8 cellular contexts compared by ENCODE assay signal in genomic region chr6:13328076-13328874, GRCh38. TPM values are rescaled to one million over a fixed set of nuclear protein-coding genes. Genes with fewer than 3 reads are reported as not detected.
DNase-seq lines count a peak whose midpoint lies in the region; ATAC-seq and TF ChIP-seq lines count a peak whose summit lies in the region.

Gene TBC1D7, minus strand, starts transcription at chr6:13328537. Its CDS starts 1,639 bp downstream, at chr6:13326898.

- intact Hi-C loops in activated B cell treated with CpG ODN at 0.5 μM for 24 hours (cut with micrococcal nuclease): loop anchor here (1.0 to 2.0 kb wide), 8 partner anchors 25 to 690 kb away; partner anchors contain the start of genes NOL7 and SIRT5

- H3K27me3 Mint-ChIP-seq in activated B cell treated with CpG ODN at 0.5 μM for 24 hours: no peaks in the 10 kb centered on the region

- POLR2A ChIA-PET in activated B cell treated with CpG ODN at 0.5 μM for 24 hours (lab: Charles Lee): interaction anchor here (0.6 to 4.0 kb wide), 46 partner anchors 10 to 1790 kb away, joined by 3 to 80 read pairs (median 4); partner anchors contain the start of genes GFOD1, NOL7 and SIRT5

- H3K36me3 Mint-ChIP-seq in activated B cell treated with CpG ODN at 0.5 μM for 24 hours (ENCODE audit: low read depth): peaks cover 31% of the 10 kb centered on the region

- H3K4me3 ChIP-seq in cardiac fibroblast (replicated peaks in 1 of 2; ENCODE audit: low read depth in 2 of 2, low read length in 2 of 2): peak within 1 kb of the TSS; percentile 80 to 93

- H3K4me3 Mint-ChIP-seq in activated B cell treated with CpG ODN at 0.5 μM for 24 hours: peak within 1 kb of the TSS; percentile 95

- DNase-seq in AG08396 (ENCODE audit: low spot score) (peak; percentile 97), NCI-H2227 treated with DMSO at 0.1 percent for 48 hours (lab: John Stamatoyannopoulos, UW) (peak; percentile 94), activated B cell treated with CpG ODN at 0.5 μM for 24 hours (peak; percentile 95), cardiac fibroblast (ENCODE audit: low read depth in 2 of 2) (peak; percentile 94 to 96), inferior parietal cortex (ENCODE audit: extremely low spot score) (peak; percentile 92)
- peak; percentile 89 to 91 for DNase-seq in stimulated activated CD4-positive, alpha-beta T cell treated with anti-CD3 and anti-CD28 coated beads, Interleukin-12 subunit alpha, Interleukin-12 subunit beta, amount 100 ng/mL, for 24 hours (ENCODE audit: low read depth in 2 of 2)

- H3K4me1 Mint-ChIP-seq in activated B cell treated with CpG ODN at 0.5 μM for 24 hours: peaks cover 36% of the 10 kb centered on the region

- CTCF ChIA-PET in activated B cell treated with CpG ODN at 0.5 μM for 24 hours (lab: Charles Lee): interaction anchor here (0.6 to 9.7 kb wide), 14 partner anchors 9 to 691 kb away, joined by 3 to 118 read pairs (median 4); partner anchors contain the start of gene SIRT5

- ATAC-seq in GM18909 (IDR thresholded peaks at IDR 0.05; ENCODE audit: poor library complexity, unreplicated experiment): peak; percentile 91
- peak; percentile 83 for ATAC-seq in HG03159 (IDR thresholded peaks at IDR 0.05; ENCODE audit: unreplicated experiment)
- ATAC-seq in activated B cell treated with CpG ODN at 0.5 μM for 24 hours (ENCODE audit: low read depth): peak; percentile 85

- H3K9me3 Mint-ChIP-seq in activated B cell treated with CpG ODN at 0.5 μM for 24 hours: no peaks in the 10 kb centered on the region

- H3K27ac Mint-ChIP-seq in activated B cell treated with CpG ODN at 0.5 μM for 24 hours: peak within 1 kb of the TSS; percentile 98

- TF ChIP-seq CTCF in activated B cell treated with CpG ODN at 0.5 μM for 24 hours (IDR thresholded peaks at IDR 0.05) (no peak), cardiac fibroblast (IDR thresholded peaks at IDR 0.05; ENCODE audit: low read depth, low read length) (peak; percentile 22)

RNA-seq across cellular contexts. Expression of gene TBC1D7, which starts in this region (rescaled TPM):
- total RNA-seq in activated B cell treated with CpG ODN at 0.5 μM for 24 hours: 17.3 and 18.5 TPM in 2 replicates

Comparison
In these comparisons a context has a peak if more than half of its experiments do, and no peak if none do; other contexts are left out.
1. Peak in every context shown above with its lines: DNase-seq, ATAC-seq and H3K4me3 ChIP-seq.